8 cellular contexts compared by ENCODE assay signal in the genomic region with DNA sequence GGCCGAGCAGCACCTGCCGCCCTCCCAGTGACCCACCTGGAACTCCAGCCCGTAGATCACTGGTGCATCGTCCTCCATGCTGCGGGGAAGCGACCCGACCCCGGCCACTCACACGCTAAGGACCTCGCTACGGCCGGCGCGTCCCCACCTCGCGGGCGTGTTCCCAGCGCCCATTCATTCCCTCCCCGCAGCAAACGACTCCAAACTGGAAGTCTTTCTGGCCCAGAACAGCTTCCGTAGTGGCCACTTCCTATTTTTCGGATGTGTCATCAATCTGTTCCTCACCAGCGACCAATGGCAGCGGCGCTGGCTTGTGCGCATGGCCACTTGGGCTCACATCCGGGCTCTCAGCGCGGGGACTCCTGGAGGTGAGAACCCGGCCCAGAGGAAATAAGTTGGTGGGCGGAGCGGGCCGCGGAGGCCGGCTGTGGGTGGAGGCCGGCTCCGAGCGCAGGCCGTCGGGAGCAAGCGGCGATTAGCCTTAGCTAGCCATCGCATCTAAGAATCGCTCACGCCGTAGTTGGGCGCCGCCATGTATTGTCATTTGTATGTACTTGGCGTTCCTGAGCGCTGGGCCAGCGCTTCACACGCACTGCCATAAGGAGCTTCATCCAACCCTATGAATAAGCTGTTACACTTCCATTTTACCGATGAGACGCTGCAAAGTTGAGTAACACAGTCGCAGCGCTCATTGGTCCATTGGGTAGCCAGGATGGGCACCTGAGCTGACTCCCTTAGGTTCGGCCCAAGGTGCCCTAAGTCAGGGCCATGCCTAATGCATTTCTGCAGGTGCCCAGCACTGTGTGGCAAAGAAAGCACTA. TPM values are rescaled to one million over a fixed set of nuclear protein-coding genes. Genes with fewer than 3 reads are reported as not detected.
DNase-seq lines count a peak whose midpoint lies in the region; ATAC-seq and TF ChIP-seq lines count a peak whose summit lies in the region.

Gene EIPR1 (minus strand): TSS at position 207 of the 821 bp plus-strand sequence. CDS start 129 bp downstream, at position 78.

- peak within 1 kb of the TSS; percentile 98 for H3K4me3 Mint-ChIP-seq in activated naive CD4-positive, alpha-beta T cell treated with anti-CD3 and anti-CD28 coated beads, Interleukin-2, amount 50 U/mL, for 24 hours

- H3K27ac Mint-ChIP-seq in activated naive CD4-positive, alpha-beta T cell treated with anti-CD3 and anti-CD28 coated beads, Interleukin-2, amount 50 U/mL, for 24 hours = peak within 1 kb of the TSS; percentile 96

- no peaks in the 10 kb centered on the region for H3K27me3 ChIP-seq in GM06990 (replicated peaks; ENCODE audit: control insufficient read depth, insufficient read depth, low read length)

- no peaks in the 10 kb centered on the region for H3K36me3 ChIP-seq in GM06990 (ENCODE audit: control insufficient read depth, insufficient read depth, low read length)

- ATAC-seq in HG02588 (IDR thresholded peaks at IDR 0.05; ENCODE audit: unreplicated experiment) (peak; percentile 78), SK-N-SH treated with all-trans-retinoic acid at 6 μM for 48 hours (peak; percentile 88)

- H3K9me3 Mint-ChIP-seq in activated naive CD4-positive, alpha-beta T cell treated with anti-CD3 and anti-CD28 coated beads, Interleukin-2, amount 50 U/mL, for 24 hours = no peaks in the 10 kb centered on the region

- no peak for TF ChIP-seq CTCF in GM06990 (IDR thresholded peaks at IDR 0.05; ENCODE audit: insufficient read depth, low read length, poor library complexity, severe bottlenecking)

- H3K36me3 Mint-ChIP-seq in activated naive CD4-positive, alpha-beta T cell treated with anti-CD3 and anti-CD28 coated beads, Interleukin-2, amount 50 U/mL, for 24 hours = peaks cover 2% of the 10 kb centered on the region

- H3K27ac ChIP-seq in temporal lobe (ENCODE audit: low read depth, low read length) = peak within 1 kb of the TSS; percentile 86

- peak within 1 kb of the TSS; percentile 95 for H3K4me3 ChIP-seq in GM06990 (replicated peaks; ENCODE audit: low read depth, low read length)

- DNase-seq in GM06990 (ENCODE audit: extremely low read depth, insufficient read length) = peak; percentile 96
- peak; percentile 92 for DNase-seq in NCI-H1092 (lab: John Stamatoyannopoulos, UW)
- peak; percentile 97 for DNase-seq in globus pallidus (ENCODE audit: low spot score)
- peak; percentile 95 for DNase-seq in occipital lobe (lab: John Stamatoyannopoulos, UW)

- H3K4me1 Mint-ChIP-seq in activated naive CD4-positive, alpha-beta T cell treated with anti-CD3 and anti-CD28 coated beads, Interleukin-2, amount 50 U/mL, for 24 hours = peaks cover 44% of the 10 kb centered on the region

- no peaks in the 10 kb centered on the region for H3K27me3 Mint-ChIP-seq in activated naive CD4-positive, alpha-beta T cell treated with anti-CD3 and anti-CD28 coated beads, Interleukin-2, amount 50 U/mL, for 24 hours

TF ChIP-seq in SK-N-SH treated with all-trans-retinoic acid at 6 μM for 48 hours, 23 proteins besides CTCF, POLR2A, EP300 and RAD21:
- TF ChIP-seq TCF4 (CRISPR knock-in tag; IDR thresholded peaks at IDR 0.05; ENCODE audit: borderline replicate concordance) (no peak), GLIS3 (CRISPR knock-in tag; IDR thresholded peaks at IDR 0.05) (peak; percentile 83; the same call in 1 of the 2 replicates), SNAI2 (CRISPR knock-in tag; IDR thresholded peaks at IDR 0.05) (no peak), ZFP3 (CRISPR knock-in tag; IDR thresholded peaks at IDR 0.05) (0 out of 2 replicates have a peak, but pooled peaks have one; percentile 22)

RNA-seq across cellular contexts. Expression of gene EIPR1, which starts in this region (rescaled TPM):
- 30.3 TPM for total RNA-seq in occipital lobe
- 31.2 TPM for total RNA-seq in temporal lobe

Comparison
In these comparisons a context has a peak if more than half of its experiments do, and no peak if none do; other contexts are left out.
1. Peak in every context shown above with its lines: DNase-seq, ATAC-seq, H3K4me3 ChIP-seq and H3K27ac ChIP-seq.